In genomic region chr7:141722529-141722928, GRCh38 we compare ENCODE assay signal across 15 cellular contexts.
DNase-seq lines count a peak whose midpoint lies in the region; ATAC-seq and TF ChIP-seq lines count a peak whose summit lies in the region.
"Had no signal": no experiment of that assay in that cellular context is flagged by ENCODE, and none has a peak within 500 bp of the region (broad histone marks: within the 10 kb centered on the region; RNA-seq: fewer than 3 reads in every experiment).

No MANE protein-coding gene starts in this region.

- DNase-seq in T-helper 2 cell: no peak
- DNase-seq: ACHN; Calu3; CD4-positive, CD25-positive, alpha-beta regulatory T cell; DMS79; HCEC 1CT; HFFc6 had no signal

- ATAC-seq in GM18907 (IDR thresholded peaks at IDR 0.05; ENCODE audit: unreplicated experiment): peak; percentile 86
- peak; percentile 74 for ATAC-seq in GM21423 (IDR thresholded peaks at IDR 0.05; ENCODE audit: unreplicated experiment)
- peak; percentile 61 for ATAC-seq in HG03159 (IDR thresholded peaks at IDR 0.05; ENCODE audit: unreplicated experiment)
- ATAC-seq in HG03571 (IDR thresholded peaks at IDR 0.05; ENCODE audit: unreplicated experiment): peak; percentile 84
- no peak for ATAC-seq in HG03280 (IDR thresholded peaks at IDR 0.05; ENCODE audit: unreplicated experiment)
- ATAC-seq in SK-N-SH treated with all-trans-retinoic acid at 6 μM for 48 hours: no peak
- ATAC-seq: GM12878, HepG2 had no signal

TF ChIP-seq in SK-N-SH treated with all-trans-retinoic acid at 6 μM for 48 hours, 23 proteins besides CTCF, POLR2A, EP300 and RAD21:
- TF ChIP-seq ZC3H10 (CRISPR knock-in tag; IDR thresholded peaks at IDR 0.05) (no peak), ISL1 (CRISPR knock-in tag; IDR thresholded peaks at IDR 0.05) (no peak), GLIS3 (CRISPR knock-in tag; IDR thresholded peaks at IDR 0.05) (no peak), TCF4 (CRISPR knock-in tag; IDR thresholded peaks at IDR 0.05; ENCODE audit: borderline replicate concordance) (no peak), ZNF565 (CRISPR knock-in tag; conservative IDR thresholded peaks at IDR 0.05; ENCODE audit: low read depth) (no peak), CSDC2 (CRISPR knock-in tag; IDR thresholded peaks at IDR 0.05) (no peak), ZNF70 (CRISPR knock-in tag; IDR thresholded peaks at IDR 0.05) (no peak), RARB (CRISPR knock-in tag; IDR thresholded peaks at IDR 0.05) (no peak), PATZ1 (CRISPR knock-in tag; IDR thresholded peaks at IDR 0.05; ENCODE audit: borderline replicate concordance) (no peak), SNAI2 (CRISPR knock-in tag; IDR thresholded peaks at IDR 0.05) (no peak)
- TF ChIP-seq, protein P1, sequence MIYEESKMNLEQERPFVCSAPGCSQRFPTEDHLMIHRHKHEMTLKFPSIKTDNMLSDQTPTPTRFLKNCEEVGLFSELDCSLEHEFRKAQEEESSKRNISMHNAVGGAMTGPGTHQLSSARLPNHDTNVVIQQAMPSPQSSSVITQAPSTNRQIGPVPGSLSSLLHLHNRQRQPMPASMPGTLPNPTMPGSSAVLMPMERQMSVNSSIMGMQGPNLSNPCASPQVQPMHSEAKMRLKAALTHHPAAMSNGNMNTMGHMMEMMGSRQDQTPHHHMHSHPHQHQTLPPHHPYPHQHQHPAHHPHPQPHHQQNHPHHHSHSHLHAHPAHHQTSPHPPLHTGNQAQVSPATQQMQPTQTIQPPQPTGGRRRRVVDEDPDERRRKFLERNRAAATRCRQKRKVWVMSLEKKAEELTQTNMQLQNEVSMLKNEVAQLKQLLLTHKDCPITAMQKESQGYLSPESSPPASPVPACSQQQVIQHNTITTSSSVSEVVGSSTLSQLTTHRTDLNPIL (CRISPR knock-in tag; IDR thresholded peaks at IDR 0.05; ENCODE audit: low read depth): no peak
- TF ChIP-seq, protein P2, sequence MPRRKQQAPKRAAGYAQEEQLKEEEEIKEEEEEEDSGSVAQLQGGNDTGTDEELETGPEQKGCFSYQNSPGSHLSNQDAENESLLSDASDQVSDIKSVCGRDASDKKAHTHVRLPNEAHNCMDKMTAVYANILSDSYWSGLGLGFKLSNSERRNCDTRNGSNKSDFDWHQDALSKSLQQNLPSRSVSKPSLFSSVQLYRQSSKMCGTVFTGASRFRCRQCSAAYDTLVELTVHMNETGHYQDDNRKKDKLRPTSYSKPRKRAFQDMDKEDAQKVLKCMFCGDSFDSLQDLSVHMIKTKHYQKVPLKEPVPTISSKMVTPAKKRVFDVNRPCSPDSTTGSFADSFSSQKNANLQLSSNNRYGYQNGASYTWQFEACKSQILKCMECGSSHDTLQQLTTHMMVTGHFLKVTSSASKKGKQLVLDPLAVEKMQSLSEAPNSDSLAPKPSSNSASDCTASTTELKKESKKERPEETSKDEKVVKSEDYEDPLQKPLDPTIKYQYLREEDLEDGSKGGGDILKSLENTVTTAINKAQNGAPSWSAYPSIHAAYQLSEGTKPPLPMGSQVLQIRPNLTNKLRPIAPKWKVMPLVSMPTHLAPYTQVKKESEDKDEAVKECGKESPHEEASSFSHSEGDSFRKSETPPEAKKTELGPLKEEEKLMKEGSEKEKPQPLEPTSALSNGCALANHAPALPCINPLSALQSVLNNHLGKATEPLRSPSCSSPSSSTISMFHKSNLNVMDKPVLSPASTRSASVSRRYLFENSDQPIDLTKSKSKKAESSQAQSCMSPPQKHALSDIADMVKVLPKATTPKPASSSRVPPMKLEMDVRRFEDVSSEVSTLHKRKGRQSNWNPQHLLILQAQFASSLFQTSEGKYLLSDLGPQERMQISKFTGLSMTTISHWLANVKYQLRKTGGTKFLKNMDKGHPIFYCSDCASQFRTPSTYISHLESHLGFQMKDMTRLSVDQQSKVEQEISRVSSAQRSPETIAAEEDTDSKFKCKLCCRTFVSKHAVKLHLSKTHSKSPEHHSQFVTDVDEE (CRISPR knock-in tag; IDR thresholded peaks at IDR 0.05): no peak
- TF ChIP-seq, protein P3, sequence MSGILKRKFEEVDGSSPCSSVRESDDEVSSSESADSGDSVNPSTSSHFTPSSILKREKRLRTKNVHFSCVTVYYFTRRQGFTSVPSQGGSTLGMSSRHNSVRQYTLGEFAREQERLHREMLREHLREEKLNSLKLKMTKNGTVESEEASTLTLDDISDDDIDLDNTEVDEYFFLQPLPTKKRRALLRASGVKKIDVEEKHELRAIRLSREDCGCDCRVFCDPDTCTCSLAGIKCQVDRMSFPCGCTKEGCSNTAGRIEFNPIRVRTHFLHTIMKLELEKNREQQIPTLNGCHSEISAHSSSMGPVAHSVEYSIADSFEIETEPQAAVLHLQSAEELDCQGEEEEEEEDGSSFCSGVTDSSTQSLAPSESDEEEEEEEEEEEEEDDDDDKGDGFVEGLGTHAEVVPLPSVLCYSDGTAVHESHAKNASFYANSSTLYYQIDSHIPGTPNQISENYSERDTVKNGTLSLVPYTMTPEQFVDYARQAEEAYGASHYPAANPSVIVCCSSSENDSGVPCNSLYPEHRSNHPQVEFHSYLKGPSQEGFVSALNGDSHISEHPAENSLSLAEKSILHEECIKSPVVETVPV (CRISPR knock-in tag; IDR thresholded peaks at IDR 0.05): no peak

Comparison
In these comparisons a context has a peak if more than half of its experiments do, and no peak if none do; other contexts are left out.
1. ATAC-seq: peak in GM18907 (single experiment), GM21423 (single experiment), HG03159 (single experiment) and HG03571 (single experiment); none in HG03280 (single experiment) and SK-N-SH treated with all-trans-retinoic acid at 6 μM for 48 hours (single experiment).